23 cellular contexts compared by ENCODE assay signal in genomic region chr3:29099775-29100174, GRCh38.
"Had no signal": no experiment of that assay in that cellular context is flagged by ENCODE, and none has a peak within 500 bp of the region (broad histone marks: within the 10 kb centered on the region; RNA-seq: fewer than 3 reads in every experiment).

No MANE protein-coding gene starts in this region.

- H3K27me3 ChIP-seq: ascending aorta, cardiac muscle cell, esophagus squamous epithelium, foreskin keratinocyte, stomach, vagina had no signal

- H3K27ac Mint-ChIP-seq: activated CD4-positive, alpha-beta T cell treated with anti-CD3 and anti-CD28 coated beads, Interleukin-2, amount 10 ng/mL, durations not matched to agents 24 days and 14 days; activated CD8-positive, alpha-beta T cell treated with anti-CD3 and anti-CD28 coated beads for 36 hours; activated naive CD4-positive, alpha-beta T cell treated with anti-CD3 and anti-CD28 coated beads, Interleukin-2, amount 10 ng/mL, durations not matched to agents 7 days and 5 days; activated naive CD8-positive, alpha-beta T cell treated with anti-CD3 and anti-CD28 coated beads, Interleukin-2, amount 50 U/mL, for 24 hours; mesothelial cell of epicardium; T-cell had no signal

- H3K4me3 ChIP-seq: ascending aorta, cardiac muscle cell, esophagus squamous epithelium, lower lobe of right lung, stomach, vagina had no signal

- H3K36me3 ChIP-seq: ascending aorta, cardiac muscle cell, esophagus squamous epithelium, lower lobe of right lung, stomach, vagina had no signal

- H3K27ac ChIP-seq: ascending aorta, cardiac muscle cell, esophagus squamous epithelium, foreskin keratinocyte, lower lobe of right lung, stomach, vagina had no signal

- H3K4me3 Mint-ChIP-seq: activated CD4-positive, alpha-beta T cell treated with anti-CD3 and anti-CD28 coated beads, Interleukin-2, amount 10 ng/mL, durations not matched to agents 24 days and 14 days; activated CD8-positive, alpha-beta T cell treated with anti-CD3 and anti-CD28 coated beads for 36 hours; activated naive CD4-positive, alpha-beta T cell treated with anti-CD3 and anti-CD28 coated beads, Interleukin-2, amount 10 ng/mL, durations not matched to agents 7 days and 5 days; activated naive CD8-positive, alpha-beta T cell treated with anti-CD3 and anti-CD28 coated beads, Interleukin-2, amount 50 U/mL, for 24 hours; mesothelial cell of epicardium; nephron; T-cell had no signal

- ATAC-seq: activated CD8-positive, alpha-beta T cell treated with anti-CD3 and anti-CD28 coated beads for 36 hours; activated naive CD8-positive, alpha-beta T cell treated with anti-CD3 and anti-CD28 coated beads, Interleukin-2, amount 50 U/mL, for 24 hours; foreskin keratinocyte; T-cell had no signal

- H3K4me1 Mint-ChIP-seq: activated CD4-positive, alpha-beta T cell treated with anti-CD3 and anti-CD28 coated beads, Interleukin-2, amount 10 ng/mL, durations not matched to agents 24 days and 14 days; activated naive CD4-positive, alpha-beta T cell treated with anti-CD3 and anti-CD28 coated beads, Interleukin-2, amount 10 ng/mL, durations not matched to agents 7 days and 5 days; activated naive CD8-positive, alpha-beta T cell treated with anti-CD3 and anti-CD28 coated beads, Interleukin-2, amount 50 U/mL, for 24 hours; T-cell had no signal

- H3K36me3 Mint-ChIP-seq: activated naive CD4-positive, alpha-beta T cell treated with anti-CD3 and anti-CD28 coated beads, Interleukin-2, amount 10 ng/mL, durations not matched to agents 7 days and 5 days; T-cell had no signal

- DNase-seq: activated CD4-positive, alpha-beta T cell treated with anti-CD3 and anti-CD28 coated beads, Interleukin-2, amount 10 ng/mL, durations not matched to agents 24 days and 14 days; activated CD4-positive, CD25-positive, alpha-beta regulatory T cell; activated CD8-positive, alpha-beta T cell treated with anti-CD3 and anti-CD28 coated beads for 36 hours; activated effector memory CD4-positive, alpha-beta T cell treated with Interleukin-2 at 50 U/mL for 16 hours; activated naive CD4-positive, alpha-beta T cell treated with anti-CD3 and anti-CD28 coated beads, Interleukin-2, amount 10 ng/mL, durations not matched to agents 7 days and 5 days; activated naive CD8-positive, alpha-beta T cell treated with anti-CD3 and anti-CD28 coated beads, Interleukin-2, amount 50 U/mL, for 24 hours; activated T-cell treated with anti-CD3 and anti-CD28 coated beads, Interleukin-2, amount 50 U/mL, for 48 hours; effector memory CD4-positive, alpha-beta T cell; esophagus squamous epithelium; foreskin keratinocyte; glutamatergic neuron; hypothalamus; islet precursor cell; lower lobe of right lung; nucleus accumbens; stomach; T-cell; trophoblast cell had no signal
